8 cellular contexts compared by ENCODE assay signal in the genomic region with DNA sequence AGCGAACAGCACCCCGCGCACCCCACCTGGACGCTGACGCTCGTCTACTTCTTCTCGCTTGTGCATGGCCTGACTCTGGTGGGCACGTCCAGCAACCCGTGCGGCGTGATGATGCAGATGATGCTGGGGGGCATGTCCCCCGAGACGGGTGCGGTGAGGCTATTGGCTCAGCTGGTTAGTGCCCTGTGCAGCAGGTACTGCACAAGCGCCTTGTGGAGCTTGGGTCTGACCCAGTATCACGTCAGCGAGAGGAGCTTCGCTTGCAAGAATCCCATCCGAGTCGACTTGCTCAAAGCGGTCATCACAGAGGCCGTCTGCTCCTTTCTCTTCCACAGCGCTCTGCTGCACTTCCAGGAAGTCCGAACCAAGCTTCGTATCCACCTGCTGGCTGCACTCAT. TPM values are rescaled to one million over a fixed set of nuclear protein-coding genes. Genes with fewer than 3 reads are reported as not detected.
DNase-seq lines count a peak whose midpoint lies in the region; ATAC-seq, FAIRE-seq and TF ChIP-seq lines count a peak whose summit lies in the region.

No MANE protein-coding gene starts in this region.

- peaks cover 15% of the 10 kb centered on the region for H3K4me1 Mint-ChIP-seq in activated CD8-positive, alpha-beta T cell treated with anti-CD3 and anti-CD28 coated beads for 36 hours (ENCODE audit: low read depth)
- peaks cover 17 to 19% of the 10 kb centered on the region in 2 donors for H3K4me1 Mint-ChIP-seq in natural killer cell

- BruUV-seq in A673 (replicated peaks; lab: Mats Ljungman, UMichigan): no TSS peak

- no peaks in the 10 kb centered on the region for H3K27me3 Mint-ChIP-seq in activated CD8-positive, alpha-beta T cell treated with anti-CD3 and anti-CD28 coated beads for 36 hours
- peaks cover 8 to 18% of the 10 kb centered on the region in 2 donors for H3K27me3 Mint-ChIP-seq in natural killer cell (ENCODE audit: low read depth in 2 of 2)

- peaks cover 15% of the 10 kb centered on the region for H3K4me1 ChIP-seq in A673 (ENCODE audit: insufficient read depth, low read length, poor library complexity, severe bottlenecking)

- no peaks in the 10 kb centered on the region for H3K9me3 ChIP-seq in A673 (ENCODE audit: low read depth, low read length, poor library complexity, severe bottlenecking)

- peak overlapping the region; percentile 80 for H3K4me3 Mint-ChIP-seq in activated CD8-positive, alpha-beta T cell treated with anti-CD3 and anti-CD28 coated beads for 36 hours
- peak overlapping the region; percentile 96 for H3K4me3 Mint-ChIP-seq in natural killer cell

- H3K36me3 ChIP-seq in A673 (ENCODE audit: insufficient read depth, low read length, poor library complexity, severe bottlenecking): no peaks in the 10 kb centered on the region

- FAIRE-seq in RCC 7860 (lab: Jason Lieb, UNC): no peak

- no peaks in the 10 kb centered on the region for H3K36me3 Mint-ChIP-seq in activated CD8-positive, alpha-beta T cell treated with anti-CD3 and anti-CD28 coated beads for 36 hours (ENCODE audit: low read depth)
- no peaks in the 10 kb centered on the region for H3K36me3 Mint-ChIP-seq in natural killer cell

- H3K4me3 ChIP-seq in A673 (ENCODE audit: low read depth, low read length, poor library complexity, severe bottlenecking): peak overlapping the region; percentile 70
- H3K4me3 ChIP-seq in GM12875 (ENCODE audit: low read depth, low read length): peak overlapping the region; percentile 76
- peak overlapping the region; percentile 76 for H3K4me3 ChIP-seq in fibroblast of the aortic adventitia (ENCODE audit: low read depth, low read length)

- CTCF ChIA-PET in A673 (lab: Charles Lee): no interaction called here
- CTCF ChIA-PET in activated CD8-positive, alpha-beta T cell treated with anti-CD3 and anti-CD28 coated beads for 36 hours (lab: Charles Lee): interaction anchor here (0.7 to 1.7 kb wide), 3 partner anchors 16 to 42 kb away, joined by 3 to 13 read pairs (median 4); no protein-coding TSS in a partner anchor

- DNase-seq in A673 (ENCODE audit: low spot score) (peak; percentile 18), HuH-7 (ENCODE audit: low spot score) (peak; percentile 48), fibroblast of the aortic adventitia (ENCODE audit: low read depth) (peak; percentile 45), natural killer cell (peak; percentile 18), RCC 7860 (ENCODE audit: low spot score) (no peak)
- peak; percentile 38 for DNase-seq in activated CD8-positive, alpha-beta T cell treated with anti-CD3 and anti-CD28 coated beads for 36 hours
- DNase-seq in activated CD4-positive, CD25-positive, alpha-beta regulatory T cell treated with anti-CD3 and anti-CD28 coated beads, Interleukin-2, amount 50 U/mL, for 72 hours: no peak

- no peak for TF ChIP-seq CTCF in A673 (conservative IDR thresholded peaks at IDR 0.05; ENCODE audit: low read depth, low read length)
- no peak for TF ChIP-seq CTCF in GM12875 (IDR thresholded peaks at IDR 0.05; ENCODE audit: borderline replicate concordance, insufficient read depth, low read depth, low read length)
- no peak for TF ChIP-seq CTCF in activated CD8-positive, alpha-beta T cell treated with anti-CD3 and anti-CD28 coated beads for 36 hours (IDR thresholded peaks at IDR 0.05)
- TF ChIP-seq CTCF in fibroblast of the aortic adventitia (IDR thresholded peaks at IDR 0.05; ENCODE audit: insufficient read depth, low read length): no peak
- TF ChIP-seq CTCF in natural killer cell (IDR thresholded peaks at IDR 0.05): no peak

- intact Hi-C loops in A673 (cut with micrococcal nuclease; ENCODE audit: unreplicated experiment) (no loop called here), natural killer cell (cut with micrococcal nuclease) (no loop called here)
- intact Hi-C loops in activated CD8-positive, alpha-beta T cell treated with anti-CD3 and anti-CD28 coated beads for 36 hours (cut with micrococcal nuclease): no loop called here

- H3K27ac ChIP-seq in A673 (ENCODE audit: low read depth, low read length, poor library complexity, severe bottlenecking): peak overlapping the region; percentile 67

- no peaks in the 10 kb centered on the region for H3K9me3 Mint-ChIP-seq in activated CD8-positive, alpha-beta T cell treated with anti-CD3 and anti-CD28 coated beads for 36 hours
- no peaks in the 10 kb centered on the region for H3K9me3 Mint-ChIP-seq in natural killer cell

- no peaks in the 10 kb centered on the region for H3K27me3 ChIP-seq in A673 (replicated peaks; ENCODE audit: insufficient read depth, low read depth, low read length, poor library complexity)

- POLR2A ChIA-PET in A673 (lab: Charles Lee; ENCODE audit: low non-redundant PET): no interaction called here
- POLR2A ChIA-PET in activated CD8-positive, alpha-beta T cell treated with anti-CD3 and anti-CD28 coated beads for 36 hours (lab: Charles Lee): interaction anchor here (0.7 to 1.1 kb wide), 3 partner anchors 9 to 40 kb away, joined by 3 to 4 read pairs (median 3); no protein-coding TSS in a partner anchor

- peak; percentile 37 for ATAC-seq in activated CD8-positive, alpha-beta T cell treated with anti-CD3 and anti-CD28 coated beads for 36 hours
- peak in 2 of 3 donors; percentile 24 to 26 for ATAC-seq in natural killer cell

- peak overlapping the region; percentile 55 for H3K27ac Mint-ChIP-seq in activated CD8-positive, alpha-beta T cell treated with anti-CD3 and anti-CD28 coated beads for 36 hours
- peak overlapping the region; percentile 2 to 65 for H3K27ac Mint-ChIP-seq in natural killer cell

RNA-seq across cellular contexts. Expression of gene AQP11, which starts 0.4 kb away (rescaled TPM):
- 0.39 and 1.0 TPM in 2 replicates for total RNA-seq in A673 (2021)
- total RNA-seq in activated CD8-positive, alpha-beta T cell treated with anti-CD3 and anti-CD28 coated beads for 36 hours: under 1 TPM; 0.47 to 0.59 TPM
- total RNA-seq in fibroblast of the aortic adventitia (ENCODE audit: low replicate concordance): 2.8 and 3.3 TPM in 2 replicates
- under 1 TPM; 0.21 to 0.55 (median 0.50) TPM for total RNA-seq in natural killer cell

RNA-seq across cellular contexts. Expression of gene CLNS1A, which starts 47.4 kb away (rescaled TPM):
- total RNA-seq in A673 (2021) (186 and 198 TPM in 2 replicates), fibroblast of the aortic adventitia (ENCODE audit: low replicate concordance) (116 and 419 TPM in 2 replicates), natural killer cell (10 to 100 TPM; 48.6 to 58.2 (median 57.6) TPM)
- 100 to 1,000 TPM; 186 to 189 TPM for total RNA-seq in activated CD8-positive, alpha-beta T cell treated with anti-CD3 and anti-CD28 coated beads for 36 hours

Comparison
In these comparisons a context has a peak if more than half of its experiments do, and no peak if none do; other contexts are left out.
1. DNase-seq: peak in A673 (single experiment), HuH-7 (single experiment), activated CD8-positive, alpha-beta T cell treated with anti-CD3 and anti-CD28 coated beads for 36 hours (single experiment), fibroblast of the aortic adventitia (single experiment) and natural killer cell (single experiment); none in RCC 7860 (single experiment) and activated CD4-positive, CD25-positive, alpha-beta regulatory T cell treated with anti-CD3 and anti-CD28 coated beads, Interleukin-2, amount 50 U/mL, for 72 hours (single experiment).
2. Peak in every context shown above with its lines, with median percentiles within 50 percentile points of each other: H3K4me3 ChIP-seq.